18 cellular contexts compared by ENCODE assay signal in the genomic region with DNA sequence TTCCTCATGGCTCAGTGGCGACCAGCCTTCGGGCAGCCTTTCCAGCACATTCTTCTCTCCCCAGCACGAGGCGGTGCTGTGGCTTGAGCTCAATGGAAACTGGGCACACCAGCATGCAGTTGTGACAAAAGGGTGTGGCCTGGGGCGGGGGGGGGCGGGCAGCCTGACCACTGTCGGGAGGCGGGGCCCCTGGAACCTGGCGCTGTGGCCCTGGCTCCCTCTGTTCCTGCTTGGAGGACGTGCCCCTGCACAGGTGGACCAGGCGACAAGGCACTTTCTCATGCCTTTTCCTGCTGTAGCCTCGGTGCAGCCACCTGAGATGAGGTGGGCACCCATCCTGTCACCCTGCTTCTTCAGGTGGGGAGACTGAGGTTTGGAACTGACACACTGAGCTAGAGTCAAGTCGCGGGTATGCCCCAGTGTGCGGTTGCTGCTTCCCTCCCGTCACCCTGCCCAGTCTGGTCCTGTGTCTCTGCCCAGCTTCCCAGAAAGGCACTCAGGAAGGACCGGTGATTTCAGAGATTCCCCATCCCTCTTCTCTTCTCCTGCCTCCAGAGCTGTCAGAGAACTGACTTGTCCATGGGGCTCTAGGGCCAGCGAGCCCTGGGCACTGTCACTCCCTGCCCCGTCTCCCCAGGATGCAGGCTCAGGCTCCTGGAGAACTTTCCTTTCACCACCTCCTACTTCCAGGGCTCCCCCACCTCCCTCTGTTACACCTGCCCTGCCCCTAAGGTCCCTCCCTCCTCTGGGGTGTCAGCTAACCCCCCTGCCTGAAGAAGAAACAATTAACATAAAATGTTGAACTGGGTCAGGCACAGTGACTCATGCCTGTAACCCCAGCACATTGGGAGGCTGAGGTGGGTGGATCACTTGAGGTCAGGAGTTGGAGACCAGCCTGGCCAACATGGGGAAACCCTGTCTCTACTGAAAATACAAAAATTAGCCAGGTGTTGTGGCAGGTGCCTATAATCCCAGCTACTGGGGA. TPM values are rescaled to one million over a fixed set of nuclear protein-coding genes. Genes with fewer than 3 reads are reported as not detected.
DNase-seq lines count a peak whose midpoint lies in the region; ATAC-seq and TF ChIP-seq lines count a peak whose summit lies in the region.
"Had no signal": no experiment of that assay in that cellular context is flagged by ENCODE, and none has a peak within 500 bp of the region (broad histone marks: within the 10 kb centered on the region; RNA-seq: fewer than 3 reads in every experiment).

No MANE protein-coding gene starts in this region.

- no peak for TF ChIP-seq CTCF in activated CD8-positive, alpha-beta T cell treated with anti-CD3 and anti-CD28 coated beads for 36 hours (IDR thresholded peaks at IDR 0.05)
- TF ChIP-seq CTCF in natural killer cell (IDR thresholded peaks at IDR 0.05), result no peak
- TF ChIP-seq CTCF in CD8-positive, alpha-beta T cell (IDR thresholded peaks at IDR 0.05), result no peak
- no peak for TF ChIP-seq CTCF in prostate gland (IDR thresholded peaks at IDR 0.05)

- H3K9me3 ChIP-seq in CD8-positive, alpha-beta T cell (ENCODE audit: low read length), result no peaks in the 10 kb centered on the region
- H3K9me3 ChIP-seq in prostate gland, result no peaks in the 10 kb centered on the region
- H3K9me3 ChIP-seq: MG63 had no signal

- H3K36me3 Mint-ChIP-seq in activated CD8-positive, alpha-beta T cell treated with anti-CD3 and anti-CD28 coated beads for 36 hours (ENCODE audit: low read depth), result no peaks in the 10 kb centered on the region
- no peaks in the 10 kb centered on the region for H3K36me3 Mint-ChIP-seq in activated CD8-positive, alpha-beta T cell treated with anti-CD3 and anti-CD28 coated beads, Interleukin-2, amount 10 ng/mL, durations not matched to agents 7 days and 5 days (ENCODE audit: low read depth)
- H3K36me3 Mint-ChIP-seq in natural killer cell, result no peaks in the 10 kb centered on the region
- no peaks in the 10 kb centered on the region for H3K36me3 Mint-ChIP-seq in CD8-positive, alpha-beta T cell

- peaks cover 16% of the 10 kb centered on the region for H3K27me3 Mint-ChIP-seq in activated CD8-positive, alpha-beta T cell treated with anti-CD3 and anti-CD28 coated beads for 36 hours
- peaks cover 2% of the 10 kb centered on the region for H3K27me3 Mint-ChIP-seq in activated CD8-positive, alpha-beta T cell treated with anti-CD3 and anti-CD28 coated beads, Interleukin-2, amount 10 ng/mL, durations not matched to agents 7 days and 5 days (ENCODE audit: low read depth)
- no peaks in the 10 kb centered on the region for H3K27me3 Mint-ChIP-seq in natural killer cell (ENCODE audit: low read depth in 2 of 2)
- peaks cover 27% of the 10 kb centered on the region for H3K27me3 Mint-ChIP-seq in CD8-positive, alpha-beta T cell (ENCODE audit: low read depth)

- H3K27me3 ChIP-seq in CD8-positive, alpha-beta T cell (ENCODE audit: insufficient read depth, low read length), result no peaks in the 10 kb centered on the region
- H3K27me3 ChIP-seq in prostate gland (replicated peaks; ENCODE audit: insufficient read depth), result no peaks in the 10 kb centered on the region

- no peak overlapping the region for H3K4me3 Mint-ChIP-seq in activated CD8-positive, alpha-beta T cell treated with anti-CD3 and anti-CD28 coated beads for 36 hours
- H3K4me3 Mint-ChIP-seq in activated CD8-positive, alpha-beta T cell treated with anti-CD3 and anti-CD28 coated beads, Interleukin-2, amount 10 ng/mL, durations not matched to agents 7 days and 5 days, result no peak overlapping the region
- H3K4me3 Mint-ChIP-seq in natural killer cell, result peak overlapping the region; percentile 56
- H3K4me3 Mint-ChIP-seq in CD8-positive, alpha-beta T cell, result no peak overlapping the region
- H3K4me3 Mint-ChIP-seq: CD4-positive, alpha-beta T cell had no signal

- H3K27ac ChIP-seq in CD8-positive, alpha-beta T cell (ENCODE audit: low read depth, low read length), result no peak overlapping the region
- no peak overlapping the region for H3K27ac ChIP-seq in prostate gland
- H3K27ac ChIP-seq: PC-9 had no signal

- H3K9me3 Mint-ChIP-seq in activated CD8-positive, alpha-beta T cell treated with anti-CD3 and anti-CD28 coated beads for 36 hours, result no peaks in the 10 kb centered on the region
- H3K9me3 Mint-ChIP-seq in activated CD8-positive, alpha-beta T cell treated with anti-CD3 and anti-CD28 coated beads, Interleukin-2, amount 10 ng/mL, durations not matched to agents 7 days and 5 days (ENCODE audit: insufficient read depth), result no peaks in the 10 kb centered on the region
- H3K9me3 Mint-ChIP-seq in natural killer cell, result no peaks in the 10 kb centered on the region
- H3K9me3 Mint-ChIP-seq in CD8-positive, alpha-beta T cell, result no peaks in the 10 kb centered on the region
- H3K9me3 Mint-ChIP-seq: CD4-positive, alpha-beta T cell had no signal

- H3K36me3 ChIP-seq in CD8-positive, alpha-beta T cell (ENCODE audit: insufficient read depth, low read length), result no peaks in the 10 kb centered on the region
- no peaks in the 10 kb centered on the region for H3K36me3 ChIP-seq in prostate gland
- H3K36me3 ChIP-seq: MG63 had no signal

- TF ChIP-seq POLR2A in prostate gland (IDR thresholded peaks at IDR 0.05), result no peak

- H3K27ac Mint-ChIP-seq in activated CD8-positive, alpha-beta T cell treated with anti-CD3 and anti-CD28 coated beads for 36 hours, result no peak overlapping the region
- H3K27ac Mint-ChIP-seq in activated CD8-positive, alpha-beta T cell treated with anti-CD3 and anti-CD28 coated beads, Interleukin-2, amount 10 ng/mL, durations not matched to agents 7 days and 5 days, result no peak overlapping the region
- peak overlapping the region; percentile 78 to 82 for H3K27ac Mint-ChIP-seq in natural killer cell
- no peak overlapping the region for H3K27ac Mint-ChIP-seq in CD8-positive, alpha-beta T cell
- H3K27ac Mint-ChIP-seq: CD4-positive, alpha-beta T cell had no signal

- H3K4me3 ChIP-seq in CD8-positive, alpha-beta T cell (ENCODE audit: low read depth, low read length), result no peak overlapping the region
- no peak overlapping the region for H3K4me3 ChIP-seq in prostate gland
- H3K4me3 ChIP-seq: MG63, PC-9 had no signal

- POLR2A ChIA-PET in activated CD8-positive, alpha-beta T cell treated with anti-CD3 and anti-CD28 coated beads for 36 hours (lab: Charles Lee), result no interaction called here
- POLR2A ChIA-PET in activated CD8-positive, alpha-beta T cell treated with anti-CD3 and anti-CD28 coated beads, Interleukin-2, amount 10 ng/mL, durations not matched to agents 7 days and 5 days (lab: Charles Lee), result no interaction called here
- POLR2A ChIA-PET in CD8-positive, alpha-beta T cell (lab: Charles Lee), result no interaction called here

- WGBS in prostate gland, result 62% methylated on average over 19 of the region's 19 CpGs

- DNase-seq in activated CD8-positive, alpha-beta T cell treated with anti-CD3 and anti-CD28 coated beads for 36 hours, result no peak
- no peak for DNase-seq in activated CD8-positive, alpha-beta T cell treated with anti-CD3 and anti-CD28 coated beads, Interleukin-2, amount 10 ng/mL, durations not matched to agents 7 days and 5 days
- peak; percentile 45 for DNase-seq in SW480 (ENCODE audit: low spot score)
- peak; percentile 35 for DNase-seq in natural killer cell
- no peak for DNase-seq in CD8-positive, alpha-beta T cell
- DNase-seq in prostate gland (ENCODE audit: low spot score), result no peak
- no peak for DNase-seq in NCI-H1105 (lab: John Stamatoyannopoulos, UW)
- DNase-seq: CD4-positive, alpha-beta T cell; DMS153; GDM1; HCEC 1CT; Kasumi-1; MG63; NCI-H1092; NCI-H146; NCI-H2029 treated with DMSO at 0.1 percent for 48 hours; NCI-H2171; PC-9 had no signal

- peak; percentile 27 for ATAC-seq in activated CD8-positive, alpha-beta T cell treated with anti-CD3 and anti-CD28 coated beads for 36 hours
- ATAC-seq in activated CD8-positive, alpha-beta T cell treated with anti-CD3 and anti-CD28 coated beads, Interleukin-2, amount 10 ng/mL, durations not matched to agents 7 days and 5 days, result no peak
- peak; percentile 71 to 85 (median 85) for ATAC-seq in natural killer cell
- ATAC-seq in CD8-positive, alpha-beta T cell, result no peak

- intact Hi-C loops in activated CD8-positive, alpha-beta T cell treated with anti-CD3 and anti-CD28 coated beads for 36 hours (cut with micrococcal nuclease), result no loop called here
- intact Hi-C loops in natural killer cell (cut with micrococcal nuclease) (no loop called here), prostate gland (cut with DNase I) (no loop called here)
- intact Hi-C loops in CD8-positive, alpha-beta T cell (cut with DNase I, micrococcal nuclease), result no loop called here

- H3K4me1 ChIP-seq in CD8-positive, alpha-beta T cell (ENCODE audit: insufficient read depth, low read length), result no peaks in the 10 kb centered on the region
- peaks cover 5% of the 10 kb centered on the region for H3K4me1 ChIP-seq in prostate gland (replicated peaks)

- H3K4me1 Mint-ChIP-seq in activated CD8-positive, alpha-beta T cell treated with anti-CD3 and anti-CD28 coated beads for 36 hours (ENCODE audit: low read depth), result peaks cover 2% of the 10 kb centered on the region
- H3K4me1 Mint-ChIP-seq in activated CD8-positive, alpha-beta T cell treated with anti-CD3 and anti-CD28 coated beads, Interleukin-2, amount 10 ng/mL, durations not matched to agents 7 days and 5 days (ENCODE audit: low read depth), result no peaks in the 10 kb centered on the region
- peaks cover 37 to 54% of the 10 kb centered on the region in 2 donors for H3K4me1 Mint-ChIP-seq in natural killer cell
- no peaks in the 10 kb centered on the region for H3K4me1 Mint-ChIP-seq in CD8-positive, alpha-beta T cell (ENCODE audit: low read depth)

- CTCF ChIA-PET in activated CD8-positive, alpha-beta T cell treated with anti-CD3 and anti-CD28 coated beads for 36 hours (lab: Charles Lee), result no interaction called here
- CTCF ChIA-PET in activated CD8-positive, alpha-beta T cell treated with anti-CD3 and anti-CD28 coated beads, Interleukin-2, amount 10 ng/mL, durations not matched to agents 7 days and 5 days (lab: Charles Lee), result no interaction called here
- CTCF ChIA-PET in CD8-positive, alpha-beta T cell (lab: Charles Lee), result no interaction called here

RNA-seq across cellular contexts. Expression of a gene that starts 9.9 kb away (rescaled TPM):
- under 1 TPM in 1 of 2 experiments, not detected in 1; 0.07 TPM for total RNA-seq in activated CD8-positive, alpha-beta T cell treated with anti-CD3 and anti-CD28 coated beads for 36 hours
- under 1 TPM; 0.13 to 0.31 TPM for total RNA-seq in activated CD8-positive, alpha-beta T cell treated with anti-CD3 and anti-CD28 coated beads, Interleukin-2, amount 10 ng/mL, durations not matched to agents 7 days and 5 days
- total RNA-seq in natural killer cell (10 to 100 TPM; 41.3 to 78.4 (median 65.1) TPM), prostate gland (1 to 10 TPM; 3.9 to 4.9 TPM)
- total RNA-seq in CD8-positive, alpha-beta T cell, result under 1 TPM; 0.30 to 0.42 TPM
- total RNA-seq: PC-9 had no signal

Comparison
In these comparisons a context has a peak if more than half of its experiments do, and no peak if none do; other contexts are left out.
1. ATAC-seq: peak in activated CD8-positive, alpha-beta T cell treated with anti-CD3 and anti-CD28 coated beads for 36 hours (single experiment) and natural killer cell (3 of 3); none in activated CD8-positive, alpha-beta T cell treated with anti-CD3 and anti-CD28 coated beads, Interleukin-2, amount 10 ng/mL, durations not matched to agents 7 days and 5 days (single experiment) and CD8-positive, alpha-beta T cell (single experiment).
2. DNase-seq: peak in SW480 (single experiment) and natural killer cell (single experiment); none in activated CD8-positive, alpha-beta T cell treated with anti-CD3 and anti-CD28 coated beads for 36 hours (single experiment), activated CD8-positive, alpha-beta T cell treated with anti-CD3 and anti-CD28 coated beads, Interleukin-2, amount 10 ng/mL, durations not matched to agents 7 days and 5 days (single experiment), CD8-positive, alpha-beta T cell (0 of 7), prostate gland (single experiment) and NCI-H1105 (single experiment).
3. H3K27ac Mint-ChIP-seq: peak in natural killer cell (2 of 2); none in activated CD8-positive, alpha-beta T cell treated with anti-CD3 and anti-CD28 coated beads for 36 hours (single experiment), activated CD8-positive, alpha-beta T cell treated with anti-CD3 and anti-CD28 coated beads, Interleukin-2, amount 10 ng/mL, durations not matched to agents 7 days and 5 days (single experiment) and CD8-positive, alpha-beta T cell (single experiment).
4. RNA of a gene that starts 9.9 kb away (total RNA-seq): 41.3 to 78.4 TPM in natural killer cell; 3.9 to 4.9 TPM in prostate gland, 0.30 to 0.42 TPM in CD8-positive, alpha-beta T cell, 0.13 to 0.31 TPM in activated CD8-positive, alpha-beta T cell treated with anti-CD3 and anti-CD28 coated beads, Interleukin-2, amount 10 ng/mL, durations not matched to agents 7 days and 5 days and 0.07 TPM in activated CD8-positive, alpha-beta T cell treated with anti-CD3 and anti-CD28 coated beads for 36 hours; every median in the first group is over 4 times any median in the second.